17 cellular contexts compared by ENCODE assay signal in the genomic region with DNA sequence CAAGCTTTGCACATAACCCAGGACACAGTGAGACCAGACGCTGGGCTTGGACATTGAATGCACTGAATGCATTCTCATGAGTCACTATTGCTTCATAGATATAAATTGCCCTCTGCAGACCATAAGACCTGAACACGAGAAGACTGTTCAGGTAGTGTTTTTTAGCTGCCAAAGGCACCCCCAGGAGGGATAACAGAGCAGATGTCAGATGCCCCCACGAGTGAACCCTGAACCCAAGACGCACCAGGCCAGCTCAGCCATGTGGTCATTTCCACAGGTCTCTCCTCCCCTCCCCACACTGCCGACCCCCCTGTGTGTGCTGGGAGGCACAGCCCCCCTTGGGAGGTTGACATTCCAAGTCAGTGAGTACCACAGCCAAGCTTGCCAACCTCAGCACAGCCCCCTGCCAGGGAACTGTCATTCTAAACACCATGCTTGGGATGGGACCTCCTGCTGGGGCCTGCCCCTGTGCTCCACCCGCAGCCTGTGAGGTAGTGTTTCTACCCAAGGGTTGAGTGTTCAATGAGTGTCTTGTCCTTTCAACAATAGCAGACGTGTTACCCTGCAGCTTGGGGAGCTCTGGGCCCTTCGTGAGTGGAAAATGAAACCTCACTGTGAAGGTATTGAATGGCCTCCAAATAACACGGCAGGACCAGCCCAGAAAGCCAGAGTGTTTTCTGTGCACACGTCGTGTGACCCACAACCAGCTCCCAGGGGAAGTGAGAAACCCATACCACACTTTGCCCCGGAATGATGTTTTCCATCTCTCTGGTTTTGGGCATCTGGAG.
DNase-seq lines count a peak whose midpoint lies in the region; ATAC-seq, FAIRE-seq and TF ChIP-seq lines count a peak whose summit lies in the region.
"Had no signal": no experiment of that assay in that cellular context is flagged by ENCODE, and none has a peak within 500 bp of the region (broad histone marks: within the 10 kb centered on the region; RNA-seq: fewer than 3 reads in every experiment).

No MANE protein-coding gene starts in this region.

- peaks cover 22% of the 10 kb centered on the region for H3K4me1 Mint-ChIP-seq in astrocyte (ENCODE audit: low read depth, unreplicated experiment)
- H3K4me1 Mint-ChIP-seq in activated CD8-positive, alpha-beta T cell treated with anti-CD3 and anti-CD28 coated beads for 36 hours (ENCODE audit: low read depth): no peaks in the 10 kb centered on the region
- H3K4me1 Mint-ChIP-seq: activated naive CD8-positive, alpha-beta T cell treated with anti-CD3 and anti-CD28 coated beads, Interleukin-2, amount 10 ng/mL, durations not matched to agents 7 days and 5 days; naive thymus-derived CD4-positive, alpha-beta T cell had no signal

- no peaks in the 10 kb centered on the region for H3K9me3 ChIP-seq in astrocyte (ENCODE audit: insufficient read depth, low read depth, low read length)
- H3K9me3 ChIP-seq: BLaER1, HAP-1, right lobe of liver had no signal

- CTCF ChIA-PET in activated CD8-positive, alpha-beta T cell treated with anti-CD3 and anti-CD28 coated beads for 36 hours (lab: Charles Lee): interaction anchor here (1.0 to 1.2 kb wide), 2 partner anchors 11 to 23 kb away, joined by 3 to 4 read pairs; no protein-coding TSS in a partner anchor

- H3K9me3 Mint-ChIP-seq in astrocyte (ENCODE audit: unreplicated experiment): peaks cover 2% of the 10 kb centered on the region
- H3K9me3 Mint-ChIP-seq in activated CD8-positive, alpha-beta T cell treated with anti-CD3 and anti-CD28 coated beads for 36 hours: no peaks in the 10 kb centered on the region
- H3K9me3 Mint-ChIP-seq: activated naive CD8-positive, alpha-beta T cell treated with anti-CD3 and anti-CD28 coated beads, Interleukin-2, amount 10 ng/mL, durations not matched to agents 7 days and 5 days had no signal

- no peak overlapping the region for H2AFZ ChIP-seq in ACC112 (ENCODE audit: low read length, unreplicated experiment)
- H2AFZ ChIP-seq in astrocyte (ENCODE audit: low read depth, low read length): no peak overlapping the region

- H3K27me3 ChIP-seq in ACC112 (ENCODE audit: insufficient read depth, low read length) (no peaks in the 10 kb centered on the region), astrocyte (ENCODE audit: insufficient read depth, low read length) (no peaks in the 10 kb centered on the region)
- H3K27me3 ChIP-seq: BLaER1, right lobe of liver had no signal

- FAIRE-seq in astrocyte (lab: Jason Lieb, UNC): peak; percentile 56

- DNase-seq in HS-27A (ENCODE audit: low read depth) (peak; percentile 63), astrocyte (ENCODE audit: low read depth) (peak; percentile 71), iris pigment epithelial cell (ENCODE audit: low read depth) (peak; percentile 75), dedifferentiated amniotic fluid mesenchymal stem cell (ENCODE audit: extremely low spot score) (no peak), COR-L47 (lab: John Stamatoyannopoulos, UW) (no peak)
- DNase-seq in activated CD8-positive, alpha-beta T cell treated with anti-CD3 and anti-CD28 coated beads for 36 hours: no peak
- DNase-seq: activated naive CD8-positive, alpha-beta T cell treated with anti-CD3 and anti-CD28 coated beads, Interleukin-2, amount 10 ng/mL, durations not matched to agents 7 days and 5 days; left colon; naive thymus-derived CD4-positive, alpha-beta T cell; NCI-H446 treated with DMSO at 0.1 percent for 48 hours; right lobe of liver; RPMI8226; stimulated activated naive CD4-positive, alpha-beta T cell treated with Interleukin-2 at 50 U/mL for 16 hours had no signal

- peak overlapping the region; percentile 69 for H3K4me2 ChIP-seq in astrocyte (ENCODE audit: low read length)
- H3K4me2 ChIP-seq: BLaER1 had no signal

- H3K4me1 ChIP-seq in ACC112 (ENCODE audit: control insufficient read depth, insufficient read depth, low read length, unreplicated experiment) (peaks cover 18% of the 10 kb centered on the region), astrocyte (ENCODE audit: insufficient read depth, low read length) (peaks cover 25% of the 10 kb centered on the region)
- H3K4me1 ChIP-seq: HAP-1, right lobe of liver had no signal

- H3K27ac ChIP-seq in ACC112 (ENCODE audit: low read depth, low read length) (peak overlapping the region; percentile 33; the same call in 1 of the 2 replicates), astrocyte (ENCODE audit: low read depth, low read length) (peak overlapping the region; percentile 32)
- H3K27ac ChIP-seq: BLaER1, right lobe of liver had no signal

- intact Hi-C loops in activated CD8-positive, alpha-beta T cell treated with anti-CD3 and anti-CD28 coated beads for 36 hours (cut with micrococcal nuclease): no loop called here

- no peak overlapping the region for H3K4me3 Mint-ChIP-seq in astrocyte (ENCODE audit: unreplicated experiment)
- H3K4me3 Mint-ChIP-seq in activated CD8-positive, alpha-beta T cell treated with anti-CD3 and anti-CD28 coated beads for 36 hours: no peak overlapping the region
- H3K4me3 Mint-ChIP-seq: activated naive CD8-positive, alpha-beta T cell treated with anti-CD3 and anti-CD28 coated beads, Interleukin-2, amount 10 ng/mL, durations not matched to agents 7 days and 5 days; naive thymus-derived CD4-positive, alpha-beta T cell had no signal

- H4K20me1 ChIP-seq in astrocyte (ENCODE audit: insufficient read depth, low read length): no peaks in the 10 kb centered on the region
- H4K20me1 ChIP-seq: BLaER1 had no signal

- no peaks in the 10 kb centered on the region for H3K36me3 Mint-ChIP-seq in astrocyte (ENCODE audit: low read depth, unreplicated experiment)
- H3K36me3 Mint-ChIP-seq in activated CD8-positive, alpha-beta T cell treated with anti-CD3 and anti-CD28 coated beads for 36 hours (ENCODE audit: low read depth): no peaks in the 10 kb centered on the region
- H3K36me3 Mint-ChIP-seq: activated naive CD8-positive, alpha-beta T cell treated with anti-CD3 and anti-CD28 coated beads, Interleukin-2, amount 10 ng/mL, durations not matched to agents 7 days and 5 days; naive thymus-derived CD4-positive, alpha-beta T cell had no signal

- H3K9ac ChIP-seq in astrocyte (ENCODE audit: low read length): peak overlapping the region; percentile 19
- H3K9ac ChIP-seq: BLaER1 had no signal

- peak overlapping the region; percentile 55 for H3K27ac Mint-ChIP-seq in astrocyte (ENCODE audit: unreplicated experiment)
- no peak overlapping the region for H3K27ac Mint-ChIP-seq in activated CD8-positive, alpha-beta T cell treated with anti-CD3 and anti-CD28 coated beads for 36 hours
- H3K27ac Mint-ChIP-seq: activated naive CD8-positive, alpha-beta T cell treated with anti-CD3 and anti-CD28 coated beads, Interleukin-2, amount 10 ng/mL, durations not matched to agents 7 days and 5 days had no signal

- no peaks in the 10 kb centered on the region for H3K79me2 ChIP-seq in ACC112 (ENCODE audit: control insufficient read depth, insufficient read depth, low read length, unreplicated experiment)
- no peaks in the 10 kb centered on the region for H3K79me2 ChIP-seq in astrocyte (ENCODE audit: insufficient read depth, low read length)

- peak overlapping the region; percentile 42; the same call in 1 of the 2 replicates for H3K4me3 ChIP-seq in ACC112 (ENCODE audit: low read depth, low read length)
- H3K4me3 ChIP-seq in astrocyte (ENCODE audit: insufficient read depth, low read depth, low read length): no peak overlapping the region
- H3K4me3 ChIP-seq: BLaER1, HAP-1, right lobe of liver had no signal

- H3K27me3 Mint-ChIP-seq in astrocyte (ENCODE audit: low read depth, unreplicated experiment): peaks cover 9% of the 10 kb centered on the region
- no peaks in the 10 kb centered on the region for H3K27me3 Mint-ChIP-seq in activated CD8-positive, alpha-beta T cell treated with anti-CD3 and anti-CD28 coated beads for 36 hours

- TF ChIP-seq CTCF in astrocyte (IDR thresholded peaks at IDR 0.05; ENCODE audit: insufficient read depth, low read depth, low read length): no peak
- no peak for TF ChIP-seq CTCF in activated CD8-positive, alpha-beta T cell treated with anti-CD3 and anti-CD28 coated beads for 36 hours (IDR thresholded peaks at IDR 0.05)

- ATAC-seq in activated CD8-positive, alpha-beta T cell treated with anti-CD3 and anti-CD28 coated beads for 36 hours: no peak
- no peak for ATAC-seq in HG02970 (IDR thresholded peaks at IDR 0.05; ENCODE audit: low FRiP score, unreplicated experiment)
- ATAC-seq: left colon; naive thymus-derived CD4-positive, alpha-beta T cell had no signal

- POLR2A ChIA-PET in activated CD8-positive, alpha-beta T cell treated with anti-CD3 and anti-CD28 coated beads for 36 hours (lab: Charles Lee): no interaction called here

- H3K36me3 ChIP-seq in ACC112 (ENCODE audit: insufficient read depth, low read length): no peaks in the 10 kb centered on the region
- H3K36me3 ChIP-seq in astrocyte (ENCODE audit: insufficient read depth, low read length): no peaks in the 10 kb centered on the region
- H3K36me3 ChIP-seq: BLaER1, HAP-1, right lobe of liver had no signal

Comparison
In these comparisons a context has a peak if more than half of its experiments do, and no peak if none do; other contexts are left out.
1. DNase-seq: peak in HS-27A (single experiment), astrocyte (single experiment) and iris pigment epithelial cell (single experiment); none in dedifferentiated amniotic fluid mesenchymal stem cell (single experiment), COR-L47 (single experiment) and activated CD8-positive, alpha-beta T cell treated with anti-CD3 and anti-CD28 coated beads for 36 hours (single experiment).